Comparison of ENCODE assay signal across 1 cellular context in genomic region chr1:181129771-181130606, GRCh38.
A peak's percentile ranks its signal among the peaks of the same experiment; 100 is the strongest.
TF ChIP-seq lines count a peak whose summit lies in the region.

No MANE protein-coding gene starts in this region.

TF ChIP-seq in K562, 482 proteins besides CTCF, POLR2A, EP300 and RAD21 (continued from another document and continues in another):
- TF ChIP-seq NBN (IDR thresholded peaks at IDR 0.05; ENCODE audit: low read depth) (peak; percentile 94), CXXC5 (CRISPR knock-in tag; IDR thresholded peaks at IDR 0.05) (peak; percentile 81), HNRNPLL (IDR thresholded peaks at IDR 0.05; ENCODE audit: low read depth, low read length, poor library complexity, severe bottlenecking) (no peak), MED1 (CRISPR knock-in tag; IDR thresholded peaks at IDR 0.05; ENCODE audit: borderline replicate concordance) (no peak), BRCA1 (IDR thresholded peaks at IDR 0.05) (no peak), BRCA1 (CRISPR knock-in tag; IDR thresholded peaks at IDR 0.05) (no peak), POLR2AphosphoS2 (IDR thresholded peaks at IDR 0.05; ENCODE audit: low read length) (no peak), FOXK1 (CRISPR knock-in tag; IDR thresholded peaks at IDR 0.05; ENCODE audit: borderline replicate concordance) (no peak), BMI1 (IDR thresholded peaks at IDR 0.05; ENCODE audit: low read length) (no peak), ZNF449 (CRISPR knock-in tag; IDR thresholded peaks at IDR 0.05) (no peak), SIN3A (IDR thresholded peaks at IDR 0.05; ENCODE audit: borderline replicate concordance in 2 of 2, control insufficient read depth in 1 of 2, low read depth in 2 of 2, low read length in 2 of 2) (no peak), SMARCE1 (IDR thresholded peaks at IDR 0.05) (peak; percentile 96), PCBP1 (IDR thresholded peaks at IDR 0.05; ENCODE audit: low read depth, low read length, poor library complexity, severe bottlenecking) (no peak), ZNF75A (CRISPR knock-in tag; IDR thresholded peaks at IDR 0.05) (peak; percentile 49; the same call in 1 of the 2 replicates), ZBTB11 (CRISPR knock-in tag; IDR thresholded peaks at IDR 0.05) (no peak), CHD7 (IDR thresholded peaks at IDR 0.05; ENCODE audit: low read depth, low read length) (no peak), ARNT (IDR thresholded peaks at IDR 0.05) (peak in 1 of 2 experiments; percentile 89; a peak in 2 of 4 replicates), HCFC1 (IDR thresholded peaks at IDR 0.05; ENCODE audit: low read depth, low read length) (no peak), ZNF121 (CRISPR knock-in tag; conservative IDR thresholded peaks at IDR 0.05) (no peak), ZFP1 (CRISPR knock-in tag; IDR thresholded peaks at IDR 0.05) (no peak), BACH1 (tag; IDR thresholded peaks at IDR 0.05) (peak; percentile 78), ZNF280B (CRISPR knock-in tag; IDR thresholded peaks at IDR 0.05) (no peak), PKNOX1 (IDR thresholded peaks at IDR 0.05) (peak; percentile 52), THRAP3 (IDR thresholded peaks at IDR 0.05; ENCODE audit: borderline replicate concordance) (no peak), THRA (IDR thresholded peaks at IDR 0.05) (no peak), ZBTB43 (CRISPR knock-in tag; IDR thresholded peaks at IDR 0.05) (no peak), ZNF408 (CRISPR knock-in tag; IDR thresholded peaks at IDR 0.05; ENCODE audit: low read depth) (no peak), HDAC1 (IDR thresholded peaks at IDR 0.05) (peak; percentile 84 to 98), TFAP4 (CRISPR knock-in tag; IDR thresholded peaks at IDR 0.05; ENCODE audit: borderline replicate concordance) (peak; percentile 47; the same call in 1 of the 2 replicates), ZNF668 (CRISPR knock-in tag; IDR thresholded peaks at IDR 0.05) (no peak), CBX8 (IDR thresholded peaks at IDR 0.05; ENCODE audit: borderline replicate concordance, extremely low read depth, low read depth, low read length, poor library complexity, severe bottlenecking) (no peak), GABPB2 (CRISPR knock-in tag; conservative IDR thresholded peaks at IDR 0.05) (no peak), ZNF354B (CRISPR knock-in tag; IDR thresholded peaks at IDR 0.05) (no peak), ZNF431 (CRISPR knock-in tag; IDR thresholded peaks at IDR 0.05) (no peak), POLR2AphosphoS5 (IDR thresholded peaks at IDR 0.05; ENCODE audit: control insufficient read depth, insufficient read depth, low read depth, low read length) (peak; percentile 82), CHD1 (IDR thresholded peaks at IDR 0.05; ENCODE audit: low read length) (no peak)
